8 cellular contexts compared by ENCODE assay signal in genomic region chr16:81730090-81731051, GRCh38. TPM values are rescaled to one million over a fixed set of nuclear protein-coding genes. Genes with fewer than 3 reads are reported as not detected.
DNase-seq lines count a peak whose midpoint lies in the region; ATAC-seq and TF ChIP-seq lines count a peak whose summit lies in the region.

No MANE protein-coding gene starts in this region.

- H3K4me3 Mint-ChIP-seq in Caco-2 (ENCODE audit: unreplicated experiment), result no peak overlapping the region
- peak overlapping the region; percentile 88 for H3K4me3 Mint-ChIP-seq in activated naive CD4-positive, alpha-beta T cell treated with anti-CD3 and anti-CD28 coated beads, Interleukin-2, amount 50 U/mL, for 24 hours

- no peaks in the 10 kb centered on the region for H3K9me3 ChIP-seq in Caco-2
- H3K9me3 ChIP-seq in tibial artery, result no peaks in the 10 kb centered on the region

- peak; percentile 50 to 63 for TF ChIP-seq CTCF in Caco-2 (IDR thresholded peaks at IDR 0.05; ENCODE audit: insufficient read depth in 1 of 2, low read depth in 1 of 2, low read length in 1 of 2, severe bottlenecking in 1 of 2, unreplicated experiment in 1 of 2)
- peak in 1 of 3 donors; percentile 8 for TF ChIP-seq CTCF in omental fat pad (IDR thresholded peaks at IDR 0.05)
- TF ChIP-seq CTCF in tibial artery (IDR thresholded peaks at IDR 0.05), result peak; percentile 30 to 42

- peak; percentile 36; the same call in 1 of the 2 replicates for TF ChIP-seq RAD21 in Ishikawa (IDR thresholded peaks at IDR 0.05; ENCODE audit: low read depth)

- no peak overlapping the region for H3K27ac ChIP-seq in tibial artery

- H3K9me3 Mint-ChIP-seq in Caco-2 (ENCODE audit: unreplicated experiment), result no peaks in the 10 kb centered on the region
- H3K9me3 Mint-ChIP-seq in activated naive CD4-positive, alpha-beta T cell treated with anti-CD3 and anti-CD28 coated beads, Interleukin-2, amount 50 U/mL, for 24 hours, result no peaks in the 10 kb centered on the region

- no TSS peak for BruUV-seq in Caco-2 (replicated peaks; lab: Mats Ljungman, UMichigan)

- no peak overlapping the region for H3K27ac Mint-ChIP-seq in Caco-2 (ENCODE audit: unreplicated experiment)
- H3K27ac Mint-ChIP-seq in activated naive CD4-positive, alpha-beta T cell treated with anti-CD3 and anti-CD28 coated beads, Interleukin-2, amount 50 U/mL, for 24 hours, result peak overlapping the region; percentile 84

- DNase-seq in Caco-2, result peak; percentile 67 to 68
- DNase-seq in RPMI8226, result peak; percentile 79
- peak; percentile 70 to 92 (median 85) for DNase-seq in head of caudate nucleus
- DNase-seq in omental fat pad (ENCODE audit: low spot score), result peak; percentile 83
- peak; percentile 65 to 83 for DNase-seq in tibial artery

- ATAC-seq in GM21423 (IDR thresholded peaks at IDR 0.05; ENCODE audit: unreplicated experiment) (peak; percentile 65), omental fat pad (ENCODE audit: low FRiP score) (peak; percentile 84)

- H3K4me3 ChIP-seq in Caco-2 (ENCODE audit: low read depth, low read length) (no peak overlapping the region), tibial artery (peak overlapping the region; percentile 26 to 49)

- CTCF ChIA-PET in Caco-2 (lab: Charles Lee), result interaction anchor here (0.6 kb wide), 1 partner anchor 319 kb away, joined by 5 read pairs; no protein-coding TSS in a partner anchor

- H3K4me1 Mint-ChIP-seq in Caco-2 (ENCODE audit: low read depth, unreplicated experiment), result no peaks in the 10 kb centered on the region
- peaks cover 13% of the 10 kb centered on the region for H3K4me1 Mint-ChIP-seq in activated naive CD4-positive, alpha-beta T cell treated with anti-CD3 and anti-CD28 coated beads, Interleukin-2, amount 50 U/mL, for 24 hours

- H3K36me3 ChIP-seq in Caco-2 (ENCODE audit: control insufficient read depth, insufficient read depth, low read length) (no peaks in the 10 kb centered on the region), tibial artery (no peaks in the 10 kb centered on the region)

- H3K36me3 Mint-ChIP-seq in Caco-2 (ENCODE audit: insufficient read depth, unreplicated experiment), result no peaks in the 10 kb centered on the region
- no peaks in the 10 kb centered on the region for H3K36me3 Mint-ChIP-seq in activated naive CD4-positive, alpha-beta T cell treated with anti-CD3 and anti-CD28 coated beads, Interleukin-2, amount 50 U/mL, for 24 hours

- intact Hi-C loops in Caco-2 (cut with micrococcal nuclease; ENCODE audit: unreplicated experiment), result loop anchor here (10.0 kb wide), 1 partner anchor 726 kb away; the partner anchor contains the start of genes CENPN and CMC2
- intact Hi-C loops in head of caudate nucleus (cut with DNase I), result no loop called here
- intact Hi-C loops in tibial artery (cut with DNase I; ENCODE audit: low total_unique reads), result no loop called here

- POLR2A ChIA-PET in Caco-2 (lab: Charles Lee), result no interaction called here

- H3K27me3 Mint-ChIP-seq in Caco-2 (ENCODE audit: insufficient read depth, unreplicated experiment), result peaks cover 2% of the 10 kb centered on the region
- H3K27me3 Mint-ChIP-seq in activated naive CD4-positive, alpha-beta T cell treated with anti-CD3 and anti-CD28 coated beads, Interleukin-2, amount 50 U/mL, for 24 hours, result no peaks in the 10 kb centered on the region

- H3K4me1 ChIP-seq in Caco-2 (no peaks in the 10 kb centered on the region), tibial artery (peaks cover 0 to 11% (median 10%) of the 10 kb centered on the region in 4 donors)

- H3K27me3 ChIP-seq in Caco-2 (replicated peaks; ENCODE audit: control insufficient read depth, insufficient read depth, low read length) (no peaks in the 10 kb centered on the region), tibial artery (peaks cover 4 to 6% of the 10 kb centered on the region in 2 donors)

- no peak; the same call in 1 of the 2 replicates for TF ChIP-seq EP300 in Ishikawa (IDR thresholded peaks at IDR 0.05; ENCODE audit: borderline replicate concordance)

TF ChIP-seq in Ishikawa, 13 proteins besides CTCF, POLR2A, EP300 and RAD21:
- TF ChIP-seq, protein P1, sequence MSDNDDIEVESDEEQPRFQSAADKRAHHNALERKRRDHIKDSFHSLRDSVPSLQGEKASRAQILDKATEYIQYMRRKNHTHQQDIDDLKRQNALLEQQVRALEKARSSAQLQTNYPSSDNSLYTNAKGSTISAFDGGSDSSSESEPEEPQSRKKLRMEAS (IDR thresholded peaks at IDR 0.05), result peak; percentile 95
- TF ChIP-seq NFIC (IDR thresholded peaks at IDR 0.05) (no peak; the same call in 1 of the 2 replicates), FOXM1 (IDR thresholded peaks at IDR 0.05; ENCODE audit: borderline replicate concordance, low read depth) (no peak), TAF1 (IDR thresholded peaks at IDR 0.05; ENCODE audit: low read depth) (no peak), EGR1 (IDR thresholded peaks at IDR 0.05) (no peak), YY1 (IDR thresholded peaks at IDR 0.05; ENCODE audit: low read depth) (no peak), ZBTB7A (IDR thresholded peaks at IDR 0.05; ENCODE audit: low read depth) (peak; percentile 83; the same call in 1 of the 2 replicates), CREB1 (IDR thresholded peaks at IDR 0.05; ENCODE audit: low read depth) (0 out of 2 replicates have a peak, but pooled peaks have one; percentile 36), TCF12 (IDR thresholded peaks at IDR 0.05; ENCODE audit: low read depth) (no peak; the same call in 1 of the 2 replicates), TEAD4 (IDR thresholded peaks at IDR 0.05) (no peak; the same call in 1 of the 2 replicates), CEBPB (IDR thresholded peaks at IDR 0.05) (no peak)
- TF ChIP-seq, protein P2, sequence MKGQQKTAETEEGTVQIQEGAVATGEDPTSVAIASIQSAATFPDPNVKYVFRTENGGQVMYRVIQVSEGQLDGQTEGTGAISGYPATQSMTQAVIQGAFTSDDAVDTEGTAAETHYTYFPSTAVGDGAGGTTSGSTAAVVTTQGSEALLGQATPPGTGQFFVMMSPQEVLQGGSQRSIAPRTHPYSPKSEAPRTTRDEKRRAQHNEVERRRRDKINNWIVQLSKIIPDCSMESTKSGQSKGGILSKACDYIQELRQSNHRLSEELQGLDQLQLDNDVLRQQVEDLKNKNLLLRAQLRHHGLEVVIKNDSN (IDR thresholded peaks at IDR 0.05), result no peak
- TF ChIP-seq, protein P3, sequence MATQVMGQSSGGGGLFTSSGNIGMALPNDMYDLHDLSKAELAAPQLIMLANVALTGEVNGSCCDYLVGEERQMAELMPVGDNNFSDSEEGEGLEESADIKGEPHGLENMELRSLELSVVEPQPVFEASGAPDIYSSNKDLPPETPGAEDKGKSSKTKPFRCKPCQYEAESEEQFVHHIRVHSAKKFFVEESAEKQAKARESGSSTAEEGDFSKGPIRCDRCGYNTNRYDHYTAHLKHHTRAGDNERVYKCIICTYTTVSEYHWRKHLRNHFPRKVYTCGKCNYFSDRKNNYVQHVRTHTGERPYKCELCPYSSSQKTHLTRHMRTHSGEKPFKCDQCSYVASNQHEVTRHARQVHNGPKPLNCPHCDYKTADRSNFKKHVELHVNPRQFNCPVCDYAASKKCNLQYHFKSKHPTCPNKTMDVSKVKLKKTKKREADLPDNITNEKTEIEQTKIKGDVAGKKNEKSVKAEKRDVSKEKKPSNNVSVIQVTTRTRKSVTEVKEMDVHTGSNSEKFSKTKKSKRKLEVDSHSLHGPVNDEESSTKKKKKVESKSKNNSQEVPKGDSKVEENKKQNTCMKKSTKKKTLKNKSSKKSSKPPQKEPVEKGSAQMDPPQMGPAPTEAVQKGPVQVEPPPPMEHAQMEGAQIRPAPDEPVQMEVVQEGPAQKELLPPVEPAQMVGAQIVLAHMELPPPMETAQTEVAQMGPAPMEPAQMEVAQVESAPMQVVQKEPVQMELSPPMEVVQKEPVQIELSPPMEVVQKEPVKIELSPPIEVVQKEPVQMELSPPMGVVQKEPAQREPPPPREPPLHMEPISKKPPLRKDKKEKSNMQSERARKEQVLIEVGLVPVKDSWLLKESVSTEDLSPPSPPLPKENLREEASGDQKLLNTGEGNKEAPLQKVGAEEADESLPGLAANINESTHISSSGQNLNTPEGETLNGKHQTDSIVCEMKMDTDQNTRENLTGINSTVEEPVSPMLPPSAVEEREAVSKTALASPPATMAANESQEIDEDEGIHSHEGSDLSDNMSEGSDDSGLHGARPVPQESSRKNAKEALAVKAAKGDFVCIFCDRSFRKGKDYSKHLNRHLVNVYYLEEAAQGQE (IDR thresholded peaks at IDR 0.05; ENCODE audit: low read depth), result no peak

RNA-seq across cellular contexts. Expression of gene PLCG2, which starts 48.7 kb away (rescaled TPM):
- total RNA-seq in Caco-2 (2022) (10.3 and 14.4 TPM in 2 replicates), omental fat pad (10 to 100 TPM in 3 of 4 donors, 1 to 10 TPM in 1; 8.3 to 59.6 (median 19.9) TPM)
